Comparison of ENCODE assay signal across 18 cellular contexts in genomic region chr1:3553940-3554223, GRCh38.
"Had no signal": no experiment of that assay in that cellular context is flagged by ENCODE, and none has a peak within 500 bp of the region (broad histone marks: within the 10 kb centered on the region; RNA-seq: fewer than 3 reads in every experiment).

No MANE protein-coding gene starts in this region.

- H3K36me3 ChIP-seq: esophagus muscularis mucosa, neutrophil, sigmoid colon, stomach, thoracic aorta, uterus had no signal

- H3K27me3 ChIP-seq: neutrophil, sigmoid colon, uterus had no signal

- H3K9me3 ChIP-seq: esophagus muscularis mucosa, neutrophil, sigmoid colon, stomach, uterus had no signal

- DNase-seq: effector memory CD8-positive, alpha-beta T cell; head of caudate nucleus; hippocampal formation; left colon; left ventricle myocardium superior; naive thymus-derived CD4-positive, alpha-beta T cell; sigmoid colon; stimulated activated CD4-positive, alpha-beta T cell treated with anti-CD3 and anti-CD28 coated beads, Interleukin-12 subunit alpha, Interleukin-12 subunit beta, amount 100 ng/mL, for 4 hours; stimulated activated naive CD4-positive, alpha-beta T cell; stomach; substantia nigra had no signal

- H3K27ac ChIP-seq: epithelial cell of prostate, esophagus muscularis mucosa, neutrophil, sigmoid colon, stomach, thoracic aorta, uterus had no signal

- ATAC-seq: effector memory CD8-positive, alpha-beta T cell; left colon; left ventricle myocardium superior; naive thymus-derived CD4-positive, alpha-beta T cell had no signal

- H3K4me3 ChIP-seq: esophagus muscularis mucosa, lung, sigmoid colon, skin epidermis, stomach, thoracic aorta, uterus had no signal
